In genomic region chr6:26457796-26458688, GRCh38 we compare ENCODE assay signal across 8 cellular contexts. TPM values are rescaled to one million over a fixed set of nuclear protein-coding genes. Genes with fewer than 3 reads are reported as not detected.
DNase-seq lines count a peak whose midpoint lies in the region; ATAC-seq, FAIRE-seq and TF ChIP-seq lines count a peak whose summit lies in the region.

TSS of gene BTN2A1 (plus strand) at chr6:26457955. CDS start at chr6:26458637, 682 bp downstream.

- H3K9me3 ChIP-seq in MG63 (no peaks in the 10 kb centered on the region), neural cell (ENCODE audit: low read length) (no peaks in the 10 kb centered on the region)

- TF ChIP-seq RAD21 in neural cell (conservative IDR thresholded peaks at IDR 0.05) = no peak

- H3K36me3 ChIP-seq in MG63 (peaks cover 12% of the 10 kb centered on the region), neural cell (ENCODE audit: insufficient read depth, low read length) (peaks cover 5% of the 10 kb centered on the region)

- peak; percentile 92 for DNase-seq in HCEC 1CT
- DNase-seq in MG63 = peak; percentile 70
- peak; percentile 42 for DNase-seq in SIG-M5 (lab: John Stamatoyannopoulos, UW)
- peak in 3 of 4 experiments; percentile 14 to 39 (median 33) for DNase-seq in activated naive CD4-positive, alpha-beta T cell (lab: John Stamatoyannopoulos, UW)
- peak; percentile 78 to 86 for DNase-seq in foreskin keratinocyte

- TF ChIP-seq CTCF in foreskin keratinocyte (conservative IDR thresholded peaks at IDR 0.05) = peak; percentile 13
- peak; percentile 43 for TF ChIP-seq CTCF in neural cell (IDR thresholded peaks at IDR 0.05; ENCODE audit: poor library complexity, severe bottlenecking)
- TF ChIP-seq CTCF in subcutaneous adipose tissue (IDR thresholded peaks at IDR 0.05; ENCODE audit: low read depth) = no peak

- H3F3A ChIP-seq in neural cell (ENCODE audit: insufficient read depth, low read length, poor library complexity, severe bottlenecking) = no peaks in the 10 kb centered on the region

- peaks cover 8% of the 10 kb centered on the region for H3K4me1 ChIP-seq in foreskin keratinocyte

- ATAC-seq in foreskin keratinocyte = peak; percentile 99

- peak within 1 kb of the TSS; percentile 98 for H2AFZ ChIP-seq in neural cell (ENCODE audit: low read depth, low read length)

- TF ChIP-seq EP300 in neural cell (conservative IDR thresholded peaks at IDR 0.05; ENCODE audit: poor library complexity, severe bottlenecking) = no peak

- H4K20me1 ChIP-seq in neural cell (ENCODE audit: insufficient read depth) = no peaks in the 10 kb centered on the region

- H3K4me2 ChIP-seq in neural cell (ENCODE audit: low read length) = peak within 1 kb of the TSS; percentile 80

- peak within 1 kb of the TSS; percentile 85 for H3K9ac ChIP-seq in neural cell (ENCODE audit: low read length)

- H3K27me3 ChIP-seq in MG63 = no peaks in the 10 kb centered on the region
- no peaks in the 10 kb centered on the region for H3K27me3 ChIP-seq in foreskin keratinocyte
- no peaks in the 10 kb centered on the region for H3K27me3 ChIP-seq in neural cell (ENCODE audit: insufficient read depth, low read depth, low read length)

- H3K79me2 ChIP-seq in neural cell (replicated peaks; ENCODE audit: insufficient read depth, low read length) = peaks cover 24% of the 10 kb centered on the region

- no peaks in the 10 kb centered on the region for H3K9me2 ChIP-seq in neural cell (ENCODE audit: insufficient read depth, low read length)

- H3K27ac ChIP-seq in foreskin keratinocyte = peak within 1 kb of the TSS; percentile 94
- H3K27ac ChIP-seq in neural cell (ENCODE audit: low read length) = peak within 1 kb of the TSS; percentile 92

- peak within 1 kb of the TSS; percentile 92 for H3K4me3 ChIP-seq in MG63
- peak within 1 kb of the TSS; percentile 77 for H3K4me3 ChIP-seq in neural cell (ENCODE audit: low read length)

- peak; percentile 99 for FAIRE-seq in G401.6 (lab: Jason Lieb, UNC)

TF ChIP-seq in neural cell, 6 proteins besides CTCF, POLR2A, EP300 and RAD21:
- TF ChIP-seq SMC3 (conservative IDR thresholded peaks at IDR 0.05; ENCODE audit: poor library complexity) (peak; percentile 14), EZH2 (IDR thresholded peaks at IDR 0.05; ENCODE audit: borderline replicate concordance, insufficient read depth, low read length, poor library complexity, severe bottlenecking) (no peak), TAF1 (IDR thresholded peaks at IDR 0.05; ENCODE audit: low read depth) (peak; percentile 17), POLR2AphosphoS5 (IDR thresholded peaks at IDR 0.05) (peak; percentile 70), MXI1 (conservative IDR thresholded peaks at IDR 0.05; ENCODE audit: poor library complexity, severe bottlenecking) (peak; percentile 37), REST (IDR thresholded peaks at IDR 0.05; ENCODE audit: borderline replicate concordance) (peak; percentile 60)
TF ChIP-seq in neural cell: peak in this region for 5.

RNA-seq across cellular contexts. Expression of gene BTN2A1, which starts in this region (rescaled TPM):
- total RNA-seq in MG63 (2014; rRNA removed; shearing (Covaris generic); ENCODE audit: low replicate concordance) = 2.9 and 6.6 TPM in 2 replicates
- total RNA-seq in foreskin keratinocyte = 9.9 and 10.0 TPM in 2 replicates
- polyA plus RNA-seq in foreskin keratinocyte = 5.9 and 6.4 TPM in 2 replicates
- 33.8 and 35.3 TPM in 2 replicates for polyA plus RNA-seq in neural cell
- 28.9 and 29.7 TPM in 2 replicates for polyA minus RNA-seq in neural cell
- 10 to 100 TPM; 11.6 to 20.7 (median 16.4) TPM for total RNA-seq in subcutaneous adipose tissue

Comparison
In these comparisons a context has a peak if more than half of its experiments do, and no peak if none do; other contexts are left out.
1. Peak in every context shown above with its lines: DNase-seq, ATAC-seq, H3K4me3 ChIP-seq and H3K27ac ChIP-seq.
2. DNase-seq: peak in every context shown above with its lines; median percentile 92 in HCEC 1CT; 82 in foreskin keratinocyte; 70 in MG63; 42 in SIG-M5; 33 in activated naive CD4-positive, alpha-beta T cell.